26 cellular contexts compared by ENCODE assay signal in the genomic region with DNA sequence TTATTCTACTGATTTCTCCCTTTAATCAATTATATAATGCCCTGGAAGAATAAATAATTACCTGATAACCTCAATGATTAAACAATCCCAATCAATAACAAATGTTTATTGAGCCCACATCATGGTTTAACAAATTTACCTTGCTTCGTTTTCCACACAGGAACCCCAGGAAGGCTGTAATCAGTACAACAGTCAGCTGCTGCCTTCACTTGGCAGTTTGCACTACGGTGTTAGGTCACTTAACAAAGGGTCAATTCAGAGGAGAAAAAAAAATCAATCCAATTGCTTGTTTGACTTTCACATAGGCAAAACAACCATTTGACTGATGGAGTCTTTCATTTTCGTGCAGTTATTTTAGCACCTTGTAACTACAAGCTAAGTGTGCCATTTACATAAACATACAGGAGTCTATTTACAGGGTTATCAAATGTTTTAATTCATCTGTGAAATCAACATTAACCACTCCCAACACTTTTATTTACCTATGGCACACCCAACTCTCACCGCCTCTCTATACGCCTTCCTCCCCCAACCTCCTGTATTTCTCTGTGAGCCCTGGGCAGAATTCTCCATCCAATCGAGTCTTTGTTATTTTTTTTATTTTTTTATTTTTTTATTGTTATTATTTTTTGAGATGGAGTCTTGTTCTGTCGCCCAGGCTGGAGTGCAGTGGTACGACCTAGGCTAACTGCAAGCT.
DNase-seq lines count a peak whose midpoint lies in the region; ATAC-seq and TF ChIP-seq lines count a peak whose summit lies in the region.
"Had no signal": no experiment of that assay in that cellular context is flagged by ENCODE, and none has a peak within 500 bp of the region (broad histone marks: within the 10 kb centered on the region; RNA-seq: fewer than 3 reads in every experiment).

No MANE protein-coding gene starts in this region.

- H3K4me1 ChIP-seq in liver (ENCODE audit: control insufficient read depth in 4 of 4, insufficient read depth in 4 of 4, low read length in 3 of 4), result peaks cover 0 to 3% (median under 1%) of the 10 kb centered on the region in 4 donors
- H3K4me1 ChIP-seq in colonic mucosa, result no peaks in the 10 kb centered on the region
- H3K4me1 ChIP-seq: right atrium auricular region, thyroid gland had no signal

- H3K27ac ChIP-seq in liver (ENCODE audit: low read depth in 1 of 2, low read length in 2 of 2) (no peak overlapping the region), colonic mucosa (no peak overlapping the region)
- H3K27ac ChIP-seq: right atrium auricular region, thyroid gland had no signal

- H3K4me3 ChIP-seq in liver (ENCODE audit: low read depth in 1 of 3, low read length in 3 of 3) (peak overlapping the region in 2 of 3 donors; percentile 8 to 27), colonic mucosa (no peak overlapping the region)
- H3K4me3 ChIP-seq: right atrium auricular region, thyroid gland had no signal

- H3K9ac ChIP-seq in liver (ENCODE audit: low read depth in 1 of 2, low read length in 2 of 2) (no peak overlapping the region), colonic mucosa (ENCODE audit: low read depth in 2 of 2, low read length in 2 of 2) (no peak overlapping the region)

- H3K9me3 ChIP-seq in liver (ENCODE audit: control insufficient read depth in 4 of 4, low read length in 3 of 4) (no peaks in the 10 kb centered on the region), colonic mucosa (no peaks in the 10 kb centered on the region)
- H3K9me3 ChIP-seq: thyroid gland had no signal

- WGBS in liver, result 50% methylated on average over 8 of the region's 8 CpGs

- TF ChIP-seq RAD21 in liver (IDR thresholded peaks at IDR 0.05), result peak; percentile 48 to 54

- TF ChIP-seq CTCF in liver (IDR thresholded peaks at IDR 0.05; ENCODE audit: low read depth, low read length, missing input control) (no peak), colonic mucosa (IDR thresholded peaks at IDR 0.05) (no peak)

- DNase-seq in DMS153 treated with DMSO at 0.1 percent for 48 hours (lab: John Stamatoyannopoulos, UW; ENCODE audit: unreplicated experiment), result peak; percentile 10
- peak; percentile 86 for DNase-seq in NCI-H1417 treated with DMSO at 0.1 percent for 48 hours (lab: John Stamatoyannopoulos, UW)
- DNase-seq in NCI-H774 (lab: John Stamatoyannopoulos, UW), result peak; percentile 84
- no peak for DNase-seq in cerebellum (ENCODE audit: low spot score)
- no peak for DNase-seq in colonic mucosa
- DNase-seq in posterior vena cava (ENCODE audit: low spot score), result no peak
- DNase-seq: activated CD4-positive, alpha-beta T cell treated with anti-CD3 and anti-CD28 coated beads, Interleukin-2, amount 50 U/mL, for 4 hours; activated CD8-positive, alpha-beta memory T cell treated with anti-CD3 and anti-CD28 coated beads, Interleukin-2, amount 50 U/mL, for 48 hours; activated naive CD8-positive, alpha-beta T cell treated with anti-CD3 and anti-CD28 coated beads, Interleukin-2, amount 10 ng/mL, durations not matched to agents 7 days and 5 days; effector memory CD4-positive, alpha-beta T cell; GF-D8; KBM-7; left cardiac atrium; MM.1S; natural killer cell; NCI-H2171; stimulated activated CD4-positive, alpha-beta T cell treated with anti-CD3 and anti-CD28 coated beads, Interleukin-12 subunit alpha, Interleukin-12 subunit beta, amount 100 ng/mL, for 4 hours; stimulated activated CD4-positive, alpha-beta T cell treated with anti-CD3 and anti-CD28 coated beads, Interleukin-4, amount 100 ng/mL, for 4 hours; stimulated activated naive CD8-positive, alpha-beta T cell treated with anti-CD3 and anti-CD28 coated beads, Interleukin-15, Interleukin-2, amounts not matched to agents 100 U/mL and 50 U/mL, for 24 hours; thyroid gland had no signal

- H3K27me3 ChIP-seq in liver (ENCODE audit: control insufficient read depth in 4 of 4, insufficient read depth in 4 of 4, low read length in 3 of 4) (no peaks in the 10 kb centered on the region), colonic mucosa (no peaks in the 10 kb centered on the region)
- H3K27me3 ChIP-seq: right atrium auricular region, thyroid gland had no signal

- H3K36me3 ChIP-seq in liver (ENCODE audit: control insufficient read depth in 4 of 4, insufficient read depth in 3 of 4, low read depth in 1 of 4, low read length in 3 of 4) (no peaks in the 10 kb centered on the region), colonic mucosa (no peaks in the 10 kb centered on the region)
- H3K36me3 ChIP-seq: right atrium auricular region, thyroid gland had no signal

- no peak for ATAC-seq in GM21390 (IDR thresholded peaks at IDR 0.05; ENCODE audit: unreplicated experiment)
- ATAC-seq: esophagus mucosa; HCT116; left cardiac atrium; natural killer cell; stimulated activated naive CD8-positive, alpha-beta T cell treated with anti-CD3 and anti-CD28 coated beads, Interleukin-15, Interleukin-2, amounts not matched to agents 100 U/mL and 50 U/mL, for 24 hours; WTC11 had no signal

- intact Hi-C loops in colonic mucosa (cut with DNase I) (no loop called here), posterior vena cava (cut with DNase I) (no loop called here)

TF ChIP-seq in liver, 16 proteins besides CTCF, POLR2A, EP300 and RAD21:
- TF ChIP-seq HNF4A (conservative IDR thresholded peaks at IDR 0.05) (peak; percentile 63 to 70), TAF1 (conservative IDR thresholded peaks at IDR 0.05) (no peak), EGR1 (IDR thresholded peaks at IDR 0.05; ENCODE audit: low read depth in 2 of 2) (no peak), HNF4G (IDR thresholded peaks at IDR 0.05) (peak; percentile 20), SP1 (IDR thresholded peaks at IDR 0.05) (peak; percentile 52), RXRA (IDR thresholded peaks at IDR 0.05) (peak; percentile 74 to 76), FOXA2 (IDR thresholded peaks at IDR 0.05) (peak; percentile 51), YY1 (IDR thresholded peaks at IDR 0.05) (peak; percentile 50), JUND (IDR thresholded peaks at IDR 0.05) (peak in 1 of 2 donors; percentile 35), GABPA (IDR thresholded peaks at IDR 0.05 in 1 of 2, conservative IDR thresholded peaks at IDR 0.05 in 1 of 2) (no peak), FOXA1 (IDR thresholded peaks at IDR 0.05) (no peak), NR2F2 (IDR thresholded peaks at IDR 0.05) (no peak)
- TF ChIP-seq, protein P1, sequence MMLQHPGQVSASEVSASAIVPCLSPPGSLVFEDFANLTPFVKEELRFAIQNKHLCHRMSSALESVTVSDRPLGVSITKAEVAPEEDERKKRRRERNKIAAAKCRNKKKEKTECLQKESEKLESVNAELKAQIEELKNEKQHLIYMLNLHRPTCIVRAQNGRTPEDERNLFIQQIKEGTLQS (IDR thresholded peaks at IDR 0.05), result no peak
- TF ChIP-seq, protein P2, sequence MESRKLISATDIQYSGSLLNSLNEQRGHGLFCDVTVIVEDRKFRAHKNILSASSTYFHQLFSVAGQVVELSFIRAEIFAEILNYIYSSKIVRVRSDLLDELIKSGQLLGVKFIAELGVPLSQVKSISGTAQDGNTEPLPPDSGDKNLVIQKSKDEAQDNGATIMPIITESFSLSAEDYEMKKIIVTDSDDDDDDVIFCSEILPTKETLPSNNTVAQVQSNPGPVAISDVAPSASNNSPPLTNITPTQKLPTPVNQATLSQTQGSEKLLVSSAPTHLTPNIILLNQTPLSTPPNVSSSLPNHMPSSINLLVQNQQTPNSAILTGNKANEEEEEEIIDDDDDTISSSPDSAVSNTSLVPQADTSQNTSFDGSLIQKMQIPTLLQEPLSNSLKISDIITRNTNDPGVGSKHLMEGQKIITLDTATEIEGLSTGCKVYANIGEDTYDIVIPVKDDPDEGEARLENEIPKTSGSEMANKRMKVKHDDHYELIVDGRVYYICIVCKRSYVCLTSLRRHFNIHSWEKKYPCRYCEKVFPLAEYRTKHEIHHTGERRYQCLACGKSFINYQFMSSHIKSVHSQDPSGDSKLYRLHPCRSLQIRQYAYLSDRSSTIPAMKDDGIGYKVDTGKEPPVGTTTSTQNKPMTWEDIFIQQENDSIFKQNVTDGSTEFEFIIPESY (IDR thresholded peaks at IDR 0.05), result peak; percentile 34
- TF ChIP-seq, protein P3, sequence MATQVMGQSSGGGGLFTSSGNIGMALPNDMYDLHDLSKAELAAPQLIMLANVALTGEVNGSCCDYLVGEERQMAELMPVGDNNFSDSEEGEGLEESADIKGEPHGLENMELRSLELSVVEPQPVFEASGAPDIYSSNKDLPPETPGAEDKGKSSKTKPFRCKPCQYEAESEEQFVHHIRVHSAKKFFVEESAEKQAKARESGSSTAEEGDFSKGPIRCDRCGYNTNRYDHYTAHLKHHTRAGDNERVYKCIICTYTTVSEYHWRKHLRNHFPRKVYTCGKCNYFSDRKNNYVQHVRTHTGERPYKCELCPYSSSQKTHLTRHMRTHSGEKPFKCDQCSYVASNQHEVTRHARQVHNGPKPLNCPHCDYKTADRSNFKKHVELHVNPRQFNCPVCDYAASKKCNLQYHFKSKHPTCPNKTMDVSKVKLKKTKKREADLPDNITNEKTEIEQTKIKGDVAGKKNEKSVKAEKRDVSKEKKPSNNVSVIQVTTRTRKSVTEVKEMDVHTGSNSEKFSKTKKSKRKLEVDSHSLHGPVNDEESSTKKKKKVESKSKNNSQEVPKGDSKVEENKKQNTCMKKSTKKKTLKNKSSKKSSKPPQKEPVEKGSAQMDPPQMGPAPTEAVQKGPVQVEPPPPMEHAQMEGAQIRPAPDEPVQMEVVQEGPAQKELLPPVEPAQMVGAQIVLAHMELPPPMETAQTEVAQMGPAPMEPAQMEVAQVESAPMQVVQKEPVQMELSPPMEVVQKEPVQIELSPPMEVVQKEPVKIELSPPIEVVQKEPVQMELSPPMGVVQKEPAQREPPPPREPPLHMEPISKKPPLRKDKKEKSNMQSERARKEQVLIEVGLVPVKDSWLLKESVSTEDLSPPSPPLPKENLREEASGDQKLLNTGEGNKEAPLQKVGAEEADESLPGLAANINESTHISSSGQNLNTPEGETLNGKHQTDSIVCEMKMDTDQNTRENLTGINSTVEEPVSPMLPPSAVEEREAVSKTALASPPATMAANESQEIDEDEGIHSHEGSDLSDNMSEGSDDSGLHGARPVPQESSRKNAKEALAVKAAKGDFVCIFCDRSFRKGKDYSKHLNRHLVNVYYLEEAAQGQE (IDR thresholded peaks at IDR 0.05), result peak; percentile 30
- TF ChIP-seq, protein P4, sequence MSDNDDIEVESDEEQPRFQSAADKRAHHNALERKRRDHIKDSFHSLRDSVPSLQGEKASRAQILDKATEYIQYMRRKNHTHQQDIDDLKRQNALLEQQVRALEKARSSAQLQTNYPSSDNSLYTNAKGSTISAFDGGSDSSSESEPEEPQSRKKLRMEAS (IDR thresholded peaks at IDR 0.05), result peak; percentile 27

Comparison
In these comparisons a context has a peak if more than half of its experiments do, and no peak if none do; other contexts are left out.
1. DNase-seq: peak in DMS153 treated with DMSO at 0.1 percent for 48 hours (single experiment), NCI-H1417 treated with DMSO at 0.1 percent for 48 hours (single experiment) and NCI-H774 (single experiment); none in cerebellum (single experiment), colonic mucosa (single experiment) and posterior vena cava (single experiment).